21 cellular contexts compared by ENCODE assay signal in the genomic region with DNA sequence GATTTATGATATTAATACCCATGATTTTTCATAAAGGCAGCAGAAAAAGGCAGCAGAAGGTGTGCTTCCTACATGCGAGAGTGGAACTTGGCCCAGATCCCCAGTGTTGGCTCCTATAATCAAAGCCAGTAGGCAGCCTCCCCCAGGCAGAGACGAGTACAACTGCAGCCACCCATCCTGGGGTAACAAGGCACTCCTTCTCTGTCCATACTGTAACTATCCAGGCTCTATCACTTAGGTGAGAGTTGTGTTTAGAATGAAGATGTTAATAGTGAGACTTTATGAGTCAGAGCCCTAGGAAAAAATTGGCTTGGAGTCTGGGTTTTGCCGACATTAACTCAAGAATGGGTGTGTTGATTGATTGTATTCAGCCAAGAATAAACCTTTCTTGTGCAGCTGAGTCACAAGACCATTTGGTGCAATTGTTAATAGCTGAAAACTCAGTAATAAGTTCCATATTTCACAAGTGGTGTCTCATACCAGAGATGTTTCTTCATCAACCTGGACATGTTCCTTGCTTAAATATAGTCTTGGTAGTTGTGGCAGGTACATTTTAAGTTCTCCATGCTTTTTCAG.
DNase-seq lines count a peak whose midpoint lies in the region; ATAC-seq and TF ChIP-seq lines count a peak whose summit lies in the region.
"Had no signal": no experiment of that assay in that cellular context is flagged by ENCODE, and none has a peak within 500 bp of the region (broad histone marks: within the 10 kb centered on the region; RNA-seq: fewer than 3 reads in every experiment).

No MANE protein-coding gene starts in this region.

- peak overlapping the region; percentile 39 to 66 (median 64) for H3K27ac ChIP-seq in gastroesophageal sphincter
- H3K27ac ChIP-seq: BLaER1, prostate gland had no signal

- H3K36me3 ChIP-seq in gastroesophageal sphincter (no peaks in the 10 kb centered on the region), HAP-1 (replicated peaks) (no peaks in the 10 kb centered on the region)
- H3K36me3 ChIP-seq: BLaER1, prostate gland had no signal

- H3K4me1 ChIP-seq in gastroesophageal sphincter (peaks cover 6 to 15% (median 7%) of the 10 kb centered on the region in 3 donors), HAP-1 (no peaks in the 10 kb centered on the region)
- H3K4me1 ChIP-seq: BLaER1, prostate gland had no signal

- no peak for TF ChIP-seq EP300 in gastroesophageal sphincter (IDR thresholded peaks at IDR 0.05)

- no peaks in the 10 kb centered on the region for H3K9me3 ChIP-seq in gastroesophageal sphincter
- no peaks in the 10 kb centered on the region for H3K9me3 ChIP-seq in HAP-1
- H3K9me3 ChIP-seq: BLaER1, prostate gland had no signal

- in situ Hi-C loops in HAP-1 (cut with MboI; ENCODE audit: low sequenced_read_pairs) = no loop called here

- 9 to 21% methylated on average over 3 of the region's 3 CpGs for WGBS in gastroesophageal sphincter (ENCODE audit: low coverage in 1 of 2), 2 donors

- peak; percentile 97 for ATAC-seq in gastroesophageal sphincter
- ATAC-seq: Panc1 had no signal

- no peak for TF ChIP-seq CTCF in AG09309 (IDR thresholded peaks at IDR 0.05; ENCODE audit: control insufficient read depth, insufficient read depth, low read depth, low read length, missing control alignments)
- TF ChIP-seq CTCF in gastroesophageal sphincter (IDR thresholded peaks at IDR 0.05) = no peak

- H3K4me3 ChIP-seq in AG09309 (ENCODE audit: control insufficient read depth, low read depth, low read length) = no peak overlapping the region
- no peak overlapping the region for H3K4me3 ChIP-seq in gastroesophageal sphincter
- no peak overlapping the region for H3K4me3 ChIP-seq in HAP-1
- H3K4me3 ChIP-seq: BLaER1, prostate gland had no signal

- no peak for TF ChIP-seq POLR2A in gastroesophageal sphincter (IDR thresholded peaks at IDR 0.05)

- H3K27me3 ChIP-seq in gastroesophageal sphincter = no peaks in the 10 kb centered on the region
- H3K27me3 ChIP-seq in HAP-1 (ENCODE audit: low read depth) = no peaks in the 10 kb centered on the region
- H3K27me3 ChIP-seq: BLaER1 had no signal

- DNase-seq in AG09309 (ENCODE audit: low read depth) (peak; percentile 80), HPDE6-E6E7 (ENCODE audit: extremely low spot score) (peak; percentile 28), astrocyte of the hippocampus (ENCODE audit: low read depth, low spot score) (peak; percentile 55), kidney glomerular epithelial cell (lab: John Stamatoyannopoulos, UW) (no peak), HAP-1 (ENCODE audit: low spot score in 2 of 2) (no peak), SW480 (ENCODE audit: low spot score) (no peak), KG1 (lab: John Stamatoyannopoulos, UW) (no peak)
- DNase-seq: activated CD4-positive, alpha-beta T cell treated with anti-CD3 and anti-CD28 coated beads, Interleukin-2, amount 50 U/mL, for 48 hours; activated gamma-delta T cell; cerebellar nuclear complex; foreskin melanocyte; kidney; NCI-H1048; NCI-H510A; stimulated activated CD4-positive, alpha-beta T cell treated with anti-CD3 and anti-CD28 coated beads, Interleukin-4, amount 100 ng/mL, for 1 hour; stimulated activated naive CD4-positive, alpha-beta T cell treated with Interleukin-2 at 50 U/mL for 16 hours; T-helper 9 cell had no signal

Comparison
In these comparisons a context has a peak if more than half of its experiments do, and no peak if none do; other contexts are left out.
1. DNase-seq: peak in AG09309 (single experiment), HPDE6-E6E7 (single experiment) and astrocyte of the hippocampus (single experiment); none in kidney glomerular epithelial cell (single experiment), HAP-1 (0 of 2), SW480 (single experiment) and KG1 (single experiment).